14 cellular contexts compared by ENCODE assay signal in genomic region chr11:1005913-1006312, GRCh38. TPM values are rescaled to one million over a fixed set of nuclear protein-coding genes. Genes with fewer than 3 reads are reported as not detected.
A peak's percentile ranks its signal among the peaks of the same experiment; 100 is the strongest.
DNase-seq lines count a peak whose midpoint lies in the region; ATAC-seq and TF ChIP-seq lines count a peak whose summit lies in the region.
"Had no signal": no experiment of that assay in that cellular context is flagged by ENCODE, and none has a peak within 500 bp of the region (broad histone marks: within the 10 kb centered on the region; RNA-seq: fewer than 3 reads in every experiment).

No MANE protein-coding gene starts in this region.

- no peak overlapping the region for H3K4me3 ChIP-seq in neuronal stem cell (ENCODE audit: low read length in 2 of 2)
- H3K4me3 ChIP-seq in thyroid gland (replicated peaks in 1 of 3): no peak overlapping the region

- H2BK5ac ChIP-seq in neuronal stem cell (ENCODE audit: low read length): no peak overlapping the region

- H3K9me3 ChIP-seq in neuronal stem cell (replicated peaks in 1 of 2; ENCODE audit: control insufficient read depth in 2 of 2, insufficient read depth in 1 of 2, low read depth in 1 of 2, low read length in 2 of 2): no peaks in the 10 kb centered on the region
- H3K9me3 ChIP-seq in thyroid gland: no peaks in the 10 kb centered on the region

- H3K27me3 ChIP-seq in neuronal stem cell (ENCODE audit: control insufficient read depth in 3 of 3, insufficient read depth in 3 of 3, low read depth in 1 of 3, low read length in 3 of 3) (no peaks in the 10 kb centered on the region), thyroid gland (no peaks in the 10 kb centered on the region)

- H4K91ac ChIP-seq in neuronal stem cell (ENCODE audit: low read depth, low read length, poor library complexity): no peak overlapping the region

- no peak overlapping the region for H2BK12ac ChIP-seq in neuronal stem cell (ENCODE audit: low read length)

- no peak overlapping the region for H3K14ac ChIP-seq in neuronal stem cell (ENCODE audit: low read length)

- DNase-seq in DMS 273 treated with DMSO at 0.1 percent for 48 hours (lab: John Stamatoyannopoulos, UW) (peak; percentile 9), NCI-H1105 treated with DMSO at 0.1 percent for 48 hours (lab: John Stamatoyannopoulos, UW) (peak; percentile 87), amniotic epithelial cell (ENCODE audit: low read depth) (peak; percentile 46), neuronal stem cell (ENCODE audit: low spot score) (no peak), GM19238 (ENCODE audit: insufficient read length, low spot score) (no peak), thyroid gland (no peak)
- DNase-seq in stimulated activated CD4-positive, alpha-beta T cell treated with anti-CD3 and anti-CD28 coated beads, Interleukin-2, amount 100 ng/mL, for 48 hours: no peak
- DNase-seq: activated CD4-positive, CD25-positive, alpha-beta regulatory T cell; cortex of kidney; GDM1; retina had no signal

- no peak overlapping the region for H3K27ac ChIP-seq in neuronal stem cell (replicated peaks; ENCODE audit: low read length)
- no peak overlapping the region for H3K27ac ChIP-seq in thyroid gland

- no peak overlapping the region for H2AFZ ChIP-seq in neuronal stem cell (ENCODE audit: low read length)

- H3K4ac ChIP-seq in neuronal stem cell (ENCODE audit: low read length): no peak overlapping the region

- intact Hi-C loops in thyroid gland (cut with DNase I): no loop called here

- H3K4me2 ChIP-seq in neuronal stem cell (ENCODE audit: insufficient read depth, low read length, poor library complexity, severe bottlenecking): no peak overlapping the region

- H2BK15ac ChIP-seq in neuronal stem cell (ENCODE audit: low read length): no peak overlapping the region

- peak overlapping the region; percentile 76 for H3K23ac ChIP-seq in neuronal stem cell (ENCODE audit: low read depth, low read length, poor library complexity)

- no peak overlapping the region for H4K8ac ChIP-seq in neuronal stem cell (ENCODE audit: low read depth, low read length)

- TF ChIP-seq POLR2A in thyroid gland (IDR thresholded peaks at IDR 0.05): no peak

- no peak overlapping the region for H3K9ac ChIP-seq in neuronal stem cell (ENCODE audit: low read depth, low read length, poor library complexity)

- peaks cover 46 to 88% of the 10 kb centered on the region in 2 donors for H3K36me3 ChIP-seq in neuronal stem cell (replicated peaks in 1 of 2; ENCODE audit: control insufficient read depth in 2 of 2, insufficient read depth in 2 of 2, low read length in 2 of 2)
- peaks cover 51 to 63% of the 10 kb centered on the region in 2 donors for H3K36me3 ChIP-seq in thyroid gland

- TF ChIP-seq CTCF in thyroid gland (IDR thresholded peaks at IDR 0.05): no peak

- no CpG with 5 or more reads among the region's 21 CpGs for WGBS in neuronal stem cell (ENCODE audit: extremely low coverage in 2 of 2, insufficient read length in 2 of 2, insufficient replicate concordance in 1 of 2), 2 donors
- 78 to 89% methylated on average over 21 of the region's 21 CpGs for WGBS in thyroid gland, 2 donors

- peak overlapping the region; percentile 12 for H3K18ac ChIP-seq in neuronal stem cell (ENCODE audit: low read length)

- H3K4me1 ChIP-seq in neuronal stem cell (ENCODE audit: control insufficient read depth in 2 of 2, insufficient read depth in 1 of 2, low read depth in 1 of 2, low read length in 2 of 2) (peaks cover 3 to 5% of the 10 kb centered on the region in 2 donors), thyroid gland (no peaks in the 10 kb centered on the region)

- peaks cover 11% of the 10 kb centered on the region for H3K79me1 ChIP-seq in neuronal stem cell (ENCODE audit: low read depth, low read length)

- H2BK120ac ChIP-seq in neuronal stem cell (ENCODE audit: low read depth, low read length): no peak overlapping the region

- no peak overlapping the region for H2AK5ac ChIP-seq in neuronal stem cell (ENCODE audit: low read depth, low read length)

- ATAC-seq in HG02852 (IDR thresholded peaks at IDR 0.05; ENCODE audit: unreplicated experiment): no peak
- ATAC-seq: HCT116 had no signal

RNA-seq across cellular contexts. Expression of gene MUC6, which starts 30.6 kb away (rescaled TPM):
- polyA plus RNA-seq in neuronal stem cell (2013, experiment 1 of 2): not detected
- polyA plus RNA-seq in neuronal stem cell (2013, experiment 2 of 2): not detected
- total RNA-seq in thyroid gland: not detected
- polyA plus RNA-seq: BJ had no signal

Comparison
In these comparisons a context has a peak if more than half of its experiments do, and no peak if none do; other contexts are left out.
1. DNase-seq: peak in DMS 273 treated with DMSO at 0.1 percent for 48 hours (single experiment), NCI-H1105 treated with DMSO at 0.1 percent for 48 hours (single experiment) and amniotic epithelial cell (single experiment); none in neuronal stem cell (single experiment), GM19238 (single experiment), stimulated activated CD4-positive, alpha-beta T cell treated with anti-CD3 and anti-CD28 coated beads, Interleukin-2, amount 100 ng/mL, for 48 hours (0 of 2) and thyroid gland (0 of 2).